Comparison of ENCODE assay signal across 24 cellular contexts in the genomic region with DNA sequence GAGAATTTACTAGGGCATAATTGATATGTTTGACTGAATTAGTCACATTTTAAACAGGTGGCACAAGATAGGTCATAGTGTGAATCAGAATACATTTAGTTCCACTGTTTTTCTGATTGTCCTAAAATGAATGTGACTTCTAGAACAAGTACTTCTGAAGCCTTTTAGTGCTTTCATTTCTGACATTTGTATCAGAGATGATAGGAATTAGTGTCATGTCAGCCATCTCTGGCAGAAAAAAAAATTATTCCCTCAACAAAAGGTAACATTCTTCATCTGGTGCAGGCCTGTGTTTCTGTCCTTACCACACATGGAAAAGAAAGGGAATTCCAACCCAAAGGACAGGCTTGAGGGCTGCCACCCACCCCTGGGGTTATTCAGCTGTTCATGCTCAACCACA. TPM values are rescaled to one million over a fixed set of nuclear protein-coding genes. Genes with fewer than 3 reads are reported as not detected.
"Had no signal": no experiment of that assay in that cellular context is flagged by ENCODE, and none has a peak within 500 bp of the region (broad histone marks: within the 10 kb centered on the region; RNA-seq: fewer than 3 reads in every experiment).

No MANE protein-coding gene starts in this region.

- H3K36me3 ChIP-seq: stomach, suprapubic skin, thoracic aorta, thyroid gland, tibial artery, tibial nerve, transverse colon, upper lobe of left lung, upper lobe of right lung, uterus, vagina had no signal

- DNase-seq: stimulated activated CD4-positive, alpha-beta T cell treated with anti-CD3 and anti-CD28 coated beads, Interleukin-2, amount 100 ng/mL, for 48 hours; stimulated activated CD4-positive, alpha-beta T cell treated with anti-CD3 and anti-CD28 coated beads, Interleukin-4, amount 100 ng/mL, for 1 hour; stimulated activated CD4-positive, alpha-beta T cell treated with anti-CD3 and anti-CD28 coated beads, Interleukin-4, amount 100 ng/mL, for 24 hours; stimulated activated CD4-positive, alpha-beta T cell treated with anti-CD3 and anti-CD28 coated beads, Interleukin-4, amount 100 ng/mL, for 4 hours; stimulated activated CD8-positive, alpha-beta memory T cell treated with anti-CD3 and anti-CD28 coated beads, Interleukin-4, amount 100 ng/mL, for 48 hours; stimulated activated naive B cell treated with anti-CD40 and anti-IgM and Interleukin-4, amounts not matched to agents 10 μg/mL and 1 μg/mL and 100 μg/mL, for 72 hours; stimulated activated naive CD4-positive, alpha-beta T cell; stimulated activated naive CD4-positive, alpha-beta T cell treated with Interleukin-2 at 50 U/mL for 16 hours; stimulated activated naive CD8-positive, alpha-beta T cell treated with anti-CD3 and anti-CD28 coated beads, Interleukin-15, amount 100 ng/mL, for 72 hours; stimulated activated naive CD8-positive, alpha-beta T cell treated with anti-CD3 and anti-CD28 coated beads, Interleukin-15, Interleukin-2, amounts not matched to agents 100 U/mL and 50 U/mL, for 24 hours; stomach; substantia nigra; testis; thyroid gland; tibial artery; transverse colon; upper lobe of left lung; upper lobe of right lung; uterus had no signal

- H3K4me3 ChIP-seq: stomach, suprapubic skin, testis, thoracic aorta, thyroid gland, tibial artery, tibial nerve, transverse colon, upper lobe of left lung, upper lobe of right lung, uterus, vagina had no signal

- H3K27ac ChIP-seq: stomach, suprapubic skin, testis, thoracic aorta, thyroid gland, tibial artery, tibial nerve, transverse colon, upper lobe of left lung, upper lobe of right lung, uterus, vagina had no signal

- H3K4me1 ChIP-seq: stomach, suprapubic skin, testis, thyroid gland, tibial artery, tibial nerve, transverse colon, upper lobe of left lung, upper lobe of right lung, uterus, vagina had no signal

- H3K9me3 ChIP-seq: stomach, suprapubic skin, testis, thoracic aorta, thyroid gland, tibial artery, tibial nerve, transverse colon, upper lobe of left lung, upper lobe of right lung, uterus, vagina had no signal

- H3K27me3 ChIP-seq: testis, thyroid gland, transverse colon, upper lobe of left lung, uterus, vagina had no signal

RNA-seq across cellular contexts. Expression of gene GRM8, which starts 21.3 kb away (rescaled TPM):
- total RNA-seq: subcutaneous adipose tissue, suprapubic skin, thoracic aorta, upper lobe of right lung, vagina had no signal
